In genomic region chr1:1615256-1616044, GRCh38 we compare ENCODE assay signal across 8 cellular contexts. TPM values are rescaled to one million over a fixed set of nuclear protein-coding genes. Genes with fewer than 3 reads are reported as not detected.
DNase-seq lines count a peak whose midpoint lies in the region; ATAC-seq and TF ChIP-seq lines count a peak whose summit lies in the region.

TSS of gene MIB2 (plus strand) at chr1:1615500. CDS start at chr1:1623453, 7,953 bp downstream.

- ATAC-seq in GM21619 (IDR thresholded peaks at IDR 0.05; ENCODE audit: unreplicated experiment), result peak; percentile 77

- H3K9ac ChIP-seq in mucosa of stomach (ENCODE audit: low read length), result peak within 1 kb of the TSS; percentile 95

- H3K9me3 ChIP-seq in esophagus (ENCODE audit: control insufficient read depth in 2 of 2, insufficient read depth in 1 of 2, low read depth in 1 of 2, low read length in 1 of 2) (no peaks in the 10 kb centered on the region), mucosa of stomach (ENCODE audit: control insufficient read depth, low read length) (no peaks in the 10 kb centered on the region)

- peak within 1 kb of the TSS; percentile 90 for H3K4me3 Mint-ChIP-seq in activated T-cell treated with anti-CD3 and anti-CD28 coated beads, Interleukin-2, amount 50 U/mL, for 24 hours

- peaks cover 11 to 18% of the 10 kb centered on the region in 2 donors for H3K4me1 ChIP-seq in esophagus (ENCODE audit: control insufficient read depth in 2 of 2, insufficient read depth in 2 of 2, low read length in 1 of 2)
- H3K4me1 ChIP-seq in mucosa of stomach (ENCODE audit: control insufficient read depth, insufficient read depth, low read length), result peaks cover 27% of the 10 kb centered on the region

- H3K36me3 Mint-ChIP-seq in activated T-cell treated with anti-CD3 and anti-CD28 coated beads, Interleukin-2, amount 50 U/mL, for 24 hours (ENCODE audit: low read depth), result peaks cover 26% of the 10 kb centered on the region

- H3K27me3 ChIP-seq in esophagus (ENCODE audit: control insufficient read depth in 1 of 2, insufficient read depth in 2 of 2, low read length in 2 of 2), result no peaks in the 10 kb centered on the region
- H3K27me3 ChIP-seq in mucosa of stomach (ENCODE audit: control insufficient read depth, insufficient read depth, low read length), result no peaks in the 10 kb centered on the region

- no peaks in the 10 kb centered on the region for H3K36me3 ChIP-seq in esophagus (ENCODE audit: control insufficient read depth in 2 of 2, insufficient read depth in 2 of 2, low read length in 1 of 2)
- no peaks in the 10 kb centered on the region for H3K36me3 ChIP-seq in mucosa of stomach (ENCODE audit: control insufficient read depth, insufficient read depth, low read length)

- no peaks in the 10 kb centered on the region for H3K9me3 Mint-ChIP-seq in activated T-cell treated with anti-CD3 and anti-CD28 coated beads, Interleukin-2, amount 50 U/mL, for 24 hours

- H3K27me3 Mint-ChIP-seq in activated T-cell treated with anti-CD3 and anti-CD28 coated beads, Interleukin-2, amount 50 U/mL, for 24 hours, result no peaks in the 10 kb centered on the region

- H3K27ac ChIP-seq in esophagus (ENCODE audit: low read depth in 2 of 2, low read length in 1 of 2), result peak within 1 kb of the TSS; percentile 99 to 100

- WGBS in esophagus, 2 donors, result 0 to 1% methylated on average over 95 to 107 of the region's 107 CpGs

- H3K4me1 Mint-ChIP-seq in activated T-cell treated with anti-CD3 and anti-CD28 coated beads, Interleukin-2, amount 50 U/mL, for 24 hours (ENCODE audit: low read depth), result peaks cover 36% of the 10 kb centered on the region

- peak within 1 kb of the TSS; percentile 85 for H3K4me3 ChIP-seq in Jurkat, Clone E6-1 (ENCODE audit: low read length)
- H3K4me3 ChIP-seq in esophagus (ENCODE audit: low read depth in 1 of 2, low read length in 2 of 2) (peak within 1 kb of the TSS; percentile 84 to 98), mucosa of stomach (ENCODE audit: low read length) (peak within 1 kb of the TSS; percentile 74)

- DNase-seq in DMS53 (lab: John Stamatoyannopoulos, UW), result peak; percentile 99
- peak; percentile 96 for DNase-seq in Jurkat, Clone E6-1 (ENCODE audit: low read depth, low spot score)
- DNase-seq in activated T-cell treated with anti-CD3 and anti-CD28 coated beads, Interleukin-2, amount 50 U/mL, for 24 hours, result peak; percentile 98
- DNase-seq in stimulated activated CD8-positive, alpha-beta memory T cell treated with anti-CD3 and anti-CD28 coated beads, Interleukin-7, amount 100 ng/mL, for 1 hour (ENCODE audit: low read depth in 2 of 2), result peak; percentile 95 to 97

- peak within 1 kb of the TSS; percentile 96 for H3K27ac Mint-ChIP-seq in activated T-cell treated with anti-CD3 and anti-CD28 coated beads, Interleukin-2, amount 50 U/mL, for 24 hours

TF ChIP-seq in PFSK-1, 5 proteins besides CTCF, POLR2A, EP300 and RAD21:
- TF ChIP-seq FOXP2 (optimal IDR thresholded peaks at IDR 0.05; ENCODE audit: borderline replicate concordance, extremely low read depth, extremely low read length, insufficient read depth) (peak; percentile 96), SIN3A (IDR thresholded peaks at IDR 0.05; ENCODE audit: borderline replicate concordance, insufficient read depth, low read length) (0 out of 2 replicates have a peak, but pooled peaks have one; percentile 33), TAF1 (IDR thresholded peaks at IDR 0.05; ENCODE audit: borderline replicate concordance, insufficient read depth, low read length) (peak; percentile 40; the same call in 1 of the 2 replicates), POLR2AphosphoS5 (IDR thresholded peaks at IDR 0.05; ENCODE audit: low read depth, low read length) (peak; percentile 86)
- TF ChIP-seq, protein P1, sequence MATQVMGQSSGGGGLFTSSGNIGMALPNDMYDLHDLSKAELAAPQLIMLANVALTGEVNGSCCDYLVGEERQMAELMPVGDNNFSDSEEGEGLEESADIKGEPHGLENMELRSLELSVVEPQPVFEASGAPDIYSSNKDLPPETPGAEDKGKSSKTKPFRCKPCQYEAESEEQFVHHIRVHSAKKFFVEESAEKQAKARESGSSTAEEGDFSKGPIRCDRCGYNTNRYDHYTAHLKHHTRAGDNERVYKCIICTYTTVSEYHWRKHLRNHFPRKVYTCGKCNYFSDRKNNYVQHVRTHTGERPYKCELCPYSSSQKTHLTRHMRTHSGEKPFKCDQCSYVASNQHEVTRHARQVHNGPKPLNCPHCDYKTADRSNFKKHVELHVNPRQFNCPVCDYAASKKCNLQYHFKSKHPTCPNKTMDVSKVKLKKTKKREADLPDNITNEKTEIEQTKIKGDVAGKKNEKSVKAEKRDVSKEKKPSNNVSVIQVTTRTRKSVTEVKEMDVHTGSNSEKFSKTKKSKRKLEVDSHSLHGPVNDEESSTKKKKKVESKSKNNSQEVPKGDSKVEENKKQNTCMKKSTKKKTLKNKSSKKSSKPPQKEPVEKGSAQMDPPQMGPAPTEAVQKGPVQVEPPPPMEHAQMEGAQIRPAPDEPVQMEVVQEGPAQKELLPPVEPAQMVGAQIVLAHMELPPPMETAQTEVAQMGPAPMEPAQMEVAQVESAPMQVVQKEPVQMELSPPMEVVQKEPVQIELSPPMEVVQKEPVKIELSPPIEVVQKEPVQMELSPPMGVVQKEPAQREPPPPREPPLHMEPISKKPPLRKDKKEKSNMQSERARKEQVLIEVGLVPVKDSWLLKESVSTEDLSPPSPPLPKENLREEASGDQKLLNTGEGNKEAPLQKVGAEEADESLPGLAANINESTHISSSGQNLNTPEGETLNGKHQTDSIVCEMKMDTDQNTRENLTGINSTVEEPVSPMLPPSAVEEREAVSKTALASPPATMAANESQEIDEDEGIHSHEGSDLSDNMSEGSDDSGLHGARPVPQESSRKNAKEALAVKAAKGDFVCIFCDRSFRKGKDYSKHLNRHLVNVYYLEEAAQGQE (IDR thresholded peaks at IDR 0.05; ENCODE audit: insufficient read depth in 1 of 2, low read depth in 2 of 2, low read length in 2 of 2), result no peak

RNA-seq across cellular contexts. Expression of gene MIB2, which starts in this region (rescaled TPM):
- 39.1 TPM for polyA plus RNA-seq in Jurkat, Clone E6-1 (2012; ENCODE audit: insufficient read depth, insufficient read length)
- polyA plus RNA-seq in PFSK-1 (2012; ENCODE audit: insufficient read length, low read depth), result 152 TPM
- polyA plus RNA-seq in esophagus, result 100 to 1,000 TPM in 1 of 2 donors, 10 to 100 TPM in 1; 89.9 to 153 TPM

Comparison
In these comparisons a context has a peak if more than half of its experiments do, and no peak if none do; other contexts are left out.
1. Peak in every context shown above with its lines: DNase-seq, ATAC-seq, H3K4me3 ChIP-seq and H3K27ac ChIP-seq.